ENCODE assay signal across 19 cellular contexts in the genomic region with DNA sequence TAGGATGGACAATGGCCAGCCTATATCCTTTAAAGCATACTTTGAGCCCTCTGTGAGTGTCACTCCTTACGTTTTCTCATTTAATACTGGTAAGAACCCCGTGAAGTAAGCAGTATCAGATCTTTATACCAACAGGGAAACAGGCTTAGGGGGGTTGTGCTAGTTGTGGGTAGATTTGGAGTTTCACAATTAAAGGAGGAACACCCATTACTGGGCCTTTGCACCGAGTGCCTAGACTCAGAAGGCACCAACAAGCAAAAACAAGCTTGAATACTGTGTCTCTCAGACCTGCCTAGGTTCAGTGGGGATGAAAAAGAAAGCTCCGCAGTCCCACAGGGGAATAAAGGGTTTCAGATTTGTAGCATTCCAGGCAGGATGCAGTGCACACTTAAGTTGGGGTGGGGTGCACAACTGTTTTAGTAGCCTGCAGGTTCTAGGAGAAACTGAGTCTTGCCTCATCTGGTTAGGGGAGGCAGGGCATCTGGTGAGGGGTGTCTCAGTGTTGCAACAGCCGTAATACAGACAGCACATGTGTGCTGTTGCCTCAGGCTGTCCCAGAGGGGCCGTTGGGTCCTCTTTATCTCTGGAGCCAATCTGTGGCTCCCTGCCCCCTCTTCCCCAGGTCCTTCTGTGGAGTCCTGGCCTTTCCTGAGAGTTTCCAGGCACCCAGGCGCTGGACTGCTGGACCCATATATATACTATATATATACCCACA. TPM values are rescaled to one million over a fixed set of nuclear protein-coding genes. Genes with fewer than 3 reads are reported as not detected.
DNase-seq lines count a peak whose midpoint lies in the region; ATAC-seq and TF ChIP-seq lines count a peak whose summit lies in the region.
"Had no signal": no experiment of that assay in that cellular context is flagged by ENCODE, and none has a peak within 500 bp of the region (broad histone marks: within the 10 kb centered on the region; RNA-seq: fewer than 3 reads in every experiment).

No MANE protein-coding gene starts in this region.

- H3K9me3 ChIP-seq in adipocyte (ENCODE audit: control insufficient read depth, low read length) (no peaks in the 10 kb centered on the region), thoracic aorta (no peaks in the 10 kb centered on the region)

- TF ChIP-seq CTCF in thoracic aorta (IDR thresholded peaks at IDR 0.05): no peak
- TF ChIP-seq CTCF in lower leg skin (IDR thresholded peaks at IDR 0.05): no peak

- ATAC-seq in thoracic aorta (ENCODE audit: insufficient number of reproducible peaks, low FRiP score, low read depth): peak; percentile 45
- ATAC-seq in GM18520 (IDR thresholded peaks at IDR 0.05; ENCODE audit: unreplicated experiment): no peak
- ATAC-seq: activated CD4-positive, CD25-positive, alpha-beta regulatory T cell treated with anti-CD3 and anti-CD28 coated beads, Interleukin-2, amount 50 U/mL, for 24 hours had no signal

- no peaks in the 10 kb centered on the region for H3K27me3 ChIP-seq in adipocyte (replicated peaks; ENCODE audit: control insufficient read depth, insufficient read depth, low read length)
- H3K27me3 ChIP-seq in thoracic aorta (replicated peaks; ENCODE audit: insufficient read depth): no peaks in the 10 kb centered on the region

- H3K27ac ChIP-seq in thoracic aorta: no peak overlapping the region
- H3K27ac ChIP-seq: 22Rv1 had no signal

- H3K4me3 ChIP-seq in adipocyte (ENCODE audit: low read length): no peak overlapping the region
- H3K4me3 ChIP-seq in thoracic aorta: no peak overlapping the region
- no peak overlapping the region for H3K4me3 ChIP-seq in lower leg skin (ENCODE audit: low read depth, poor library complexity, severe bottlenecking)

- intact Hi-C loops in lower leg skin (cut with DNase I; ENCODE audit: low total_unique reads): no loop called here

- WGBS in lower leg skin, 2 donors: 81 to 86% methylated on average over 7 of the region's 7 CpGs

- no peak for TF ChIP-seq POLR2A in lower leg skin (IDR thresholded peaks at IDR 0.05)

- peak overlapping the region; percentile 0 for H3K9ac ChIP-seq in adipocyte (ENCODE audit: low read length)

- H3K36me3 ChIP-seq in adipocyte (ENCODE audit: control insufficient read depth, insufficient read depth, low read length, severe bottlenecking) (peaks cover 19% of the 10 kb centered on the region), thoracic aorta (peaks cover 13% of the 10 kb centered on the region)

- DNase-seq in DMS 273 (lab: John Stamatoyannopoulos, UW; ENCODE audit: unreplicated experiment): peak; percentile 2
- no peak for DNase-seq in DMS 273 treated with DMSO at 0.1 percent for 48 hours (lab: John Stamatoyannopoulos, UW)
- DNase-seq in NOMO-1 treated with DMSO at 0.1 percent for 48 hours (lab: John Stamatoyannopoulos, UW; ENCODE audit: unreplicated experiment): peak; percentile 74
- no peak for DNase-seq in adipocyte (ENCODE audit: low read depth)
- no peak for DNase-seq in thoracic aorta (ENCODE audit: low spot score)
- DNase-seq in lower leg skin (ENCODE audit: low spot score in 2 of 2): no peak
- DNase-seq in HCEC 1CT: no peak
- DNase-seq: activated CD4-positive, alpha-beta memory T cell treated with anti-CD3 and anti-CD28 coated beads, Interleukin-2, amount 10 ng/mL, durations not matched to agents 7 days and 5 days; H7; IMR-90; NCI-H1436; NCI-H2107; NCI-H510A treated with DMSO at 0.1 percent for 48 hours; occipital lobe; small intestine; stimulated activated CD4-positive, alpha-beta T cell treated with anti-CD3 and anti-CD28 coated beads, Interleukin-2, amount 100 ng/mL, for 24 hours had no signal

- H3K4me1 ChIP-seq in adipocyte (ENCODE audit: control insufficient read depth, insufficient read depth, low read length): peaks cover 67% of the 10 kb centered on the region
- peaks cover 0 to 6% of the 10 kb centered on the region in 2 donors for H3K4me1 ChIP-seq in thoracic aorta (ENCODE audit: control insufficient read depth in 1 of 2, low read depth in 2 of 2)

RNA-seq across cellular contexts. Expression of gene IRAK3, which starts 51.2 kb away (rescaled TPM):
- total RNA-seq in thoracic aorta (10 to 100 TPM; 29.8 to 67.9 TPM), lower leg skin (1 to 10 TPM; 2.3 to 9.4 (median 5.5) TPM)

Comparison
In these comparisons a context has a peak if more than half of its experiments do, and no peak if none do; other contexts are left out.
1. DNase-seq: peak in DMS 273 (single experiment) and NOMO-1 treated with DMSO at 0.1 percent for 48 hours (single experiment); none in DMS 273 treated with DMSO at 0.1 percent for 48 hours (single experiment), adipocyte (single experiment), thoracic aorta (single experiment), lower leg skin (0 of 2) and HCEC 1CT (single experiment).